ENCODE assay signal across 21 cellular contexts in genomic region chr6:20415304-20416062, GRCh38. TPM values are rescaled to one million over a fixed set of nuclear protein-coding genes. Genes with fewer than 3 reads are reported as not detected.
A peak's percentile ranks its signal among the peaks of the same experiment; 100 is the strongest.
DNase-seq lines count a peak whose midpoint lies in the region; ATAC-seq and TF ChIP-seq lines count a peak whose summit lies in the region.
"Had no signal": no experiment of that assay in that cellular context is flagged by ENCODE, and none has a peak within 500 bp of the region (broad histone marks: within the 10 kb centered on the region; RNA-seq: fewer than 3 reads in every experiment).

No MANE protein-coding gene starts in this region.

- no peak overlapping the region for H3K4me3 Mint-ChIP-seq in activated CD8-positive, alpha-beta memory T cell treated with anti-CD3 and anti-CD28 coated beads, Interleukin-2, amount 10 ng/mL, durations not matched to agents 7 days and 5 days
- H3K4me3 Mint-ChIP-seq in stimulated activated naive B cell treated with anti-CD40 and anti-IgM and Interleukin-4, amounts not matched to agents 10 μg/mL and 1 μg/mL and 100 μg/mL, for 72 hours, result no peak overlapping the region
- H3K4me3 Mint-ChIP-seq: activated CD4-positive, alpha-beta T cell treated with anti-CD3 and anti-CD28 coated beads, Interleukin-2, amount 10 ng/mL, durations not matched to agents 7 days and 5 days had no signal

- no peak overlapping the region for H2BK5ac ChIP-seq in mesendoderm (ENCODE audit: low read length)

- no peak for TF ChIP-seq CTCF in VCaP (conservative IDR thresholded peaks at IDR 0.05)

- H3K27me3 ChIP-seq in mesendoderm (ENCODE audit: insufficient read depth, low read length, poor library complexity), result no peaks in the 10 kb centered on the region
- H3K27me3 ChIP-seq: SJCRH30 had no signal

- H3K4me1 ChIP-seq in mesendoderm (ENCODE audit: control insufficient read depth, low read depth, low read length), result peaks cover 27% of the 10 kb centered on the region
- H3K4me1 ChIP-seq: SJCRH30 had no signal

- no peak overlapping the region for H3K56ac ChIP-seq in mesendoderm (ENCODE audit: low read length)

- CTCF ChIA-PET in activated CD8-positive, alpha-beta memory T cell treated with anti-CD3 and anti-CD28 coated beads, Interleukin-2, amount 10 ng/mL, durations not matched to agents 7 days and 5 days (lab: Charles Lee), result no interaction called here

- no peak for DNase-seq in activated CD8-positive, alpha-beta memory T cell treated with anti-CD3 and anti-CD28 coated beads, Interleukin-2, amount 10 ng/mL, durations not matched to agents 7 days and 5 days
- DNase-seq in activated CD8-positive, alpha-beta memory T cell treated with anti-CD3 and anti-CD28 coated beads for 24 hours, result no peak
- peak; percentile 67 for DNase-seq in mesendoderm
- no peak for DNase-seq in stimulated activated naive B cell treated with anti-CD40 and anti-IgM and Interleukin-4, amounts not matched to agents 10 μg/mL and 1 μg/mL and 100 μg/mL, for 72 hours
- DNase-seq in mesenteric fat pad (ENCODE audit: low spot score), result no peak
- DNase-seq: 8988T; activated CD4-positive, alpha-beta T cell treated with anti-CD3 and anti-CD28 coated beads, Interleukin-2, amount 10 ng/mL, durations not matched to agents 7 days and 5 days; activated naive CD4-positive, alpha-beta T cell; AML-193; central memory CD4-positive, alpha-beta T cell; erythroblast; kidney; NCI-H1694; SJCRH30; stimulated activated CD4-positive, alpha-beta T cell treated with anti-CD3 and anti-CD28 coated beads, Interleukin-2, amount 100 ng/mL, for 48 hours; T-helper 1 cell had no signal

- H3K27ac Mint-ChIP-seq in activated CD8-positive, alpha-beta memory T cell treated with anti-CD3 and anti-CD28 coated beads, Interleukin-2, amount 10 ng/mL, durations not matched to agents 7 days and 5 days, result peak overlapping the region; percentile 13
- peak overlapping the region; percentile 20 for H3K27ac Mint-ChIP-seq in stimulated activated naive B cell treated with anti-CD40 and anti-IgM and Interleukin-4, amounts not matched to agents 10 μg/mL and 1 μg/mL and 100 μg/mL, for 72 hours
- H3K27ac Mint-ChIP-seq: activated CD4-positive, alpha-beta T cell treated with anti-CD3 and anti-CD28 coated beads, Interleukin-2, amount 10 ng/mL, durations not matched to agents 7 days and 5 days had no signal

- peaks cover 63% of the 10 kb centered on the region for H3K4me1 Mint-ChIP-seq in activated CD8-positive, alpha-beta memory T cell treated with anti-CD3 and anti-CD28 coated beads, Interleukin-2, amount 10 ng/mL, durations not matched to agents 7 days and 5 days
- peaks cover 33 to 68% of the 10 kb centered on the region in 2 donors for H3K4me1 Mint-ChIP-seq in stimulated activated naive B cell treated with anti-CD40 and anti-IgM and Interleukin-4, amounts not matched to agents 10 μg/mL and 1 μg/mL and 100 μg/mL, for 72 hours

- peaks cover 26% of the 10 kb centered on the region for H3K79me1 ChIP-seq in mesendoderm (ENCODE audit: low read length)

- peak overlapping the region; percentile 82 for H3K27ac ChIP-seq in VCaP
- no peak overlapping the region for H3K27ac ChIP-seq in mesendoderm (ENCODE audit: low read depth, low read length)
- H3K27ac ChIP-seq: HL-60, SJCRH30, skin epidermis had no signal

- WGBS in mesendoderm (ENCODE audit: extremely low coverage, insufficient coverage, low lambda C conversion rate), result no CpG with 5 or more reads among the region's 9 CpGs

- no peak overlapping the region for H2AK5ac ChIP-seq in mesendoderm (ENCODE audit: low read length)

- no peak overlapping the region for H3K4me2 ChIP-seq in mesendoderm (ENCODE audit: low read length)

- no peaks in the 10 kb centered on the region for H3K36me3 ChIP-seq in mesendoderm (ENCODE audit: control insufficient read depth, insufficient read depth, low read length)
- H3K36me3 ChIP-seq: SJCRH30 had no signal

- H3K4me3 ChIP-seq in mesendoderm (ENCODE audit: low read length), result no peak overlapping the region
- H3K4me3 ChIP-seq: SJCRH30, skin epidermis had no signal

- H3K79me2 ChIP-seq in mesendoderm (ENCODE audit: control insufficient read depth, insufficient read depth, low read length), result peaks cover 92% of the 10 kb centered on the region

- no peak overlapping the region for H3K4ac ChIP-seq in mesendoderm (ENCODE audit: low read depth, low read length)

- H3K9ac ChIP-seq in mesendoderm (ENCODE audit: low read length), result no peak overlapping the region

- peaks cover 26% of the 10 kb centered on the region for H3K36me3 Mint-ChIP-seq in activated CD8-positive, alpha-beta memory T cell treated with anti-CD3 and anti-CD28 coated beads, Interleukin-2, amount 10 ng/mL, durations not matched to agents 7 days and 5 days
- peaks cover 30 to 34% of the 10 kb centered on the region in 2 donors for H3K36me3 Mint-ChIP-seq in stimulated activated naive B cell treated with anti-CD40 and anti-IgM and Interleukin-4, amounts not matched to agents 10 μg/mL and 1 μg/mL and 100 μg/mL, for 72 hours

- H3K18ac ChIP-seq in mesendoderm (ENCODE audit: low read length), result no peak overlapping the region

- H3K23ac ChIP-seq in mesendoderm (ENCODE audit: low read length), result no peak overlapping the region

- H3K9me3 Mint-ChIP-seq in activated CD8-positive, alpha-beta memory T cell treated with anti-CD3 and anti-CD28 coated beads, Interleukin-2, amount 10 ng/mL, durations not matched to agents 7 days and 5 days (ENCODE audit: low read depth), result no peaks in the 10 kb centered on the region
- H3K9me3 Mint-ChIP-seq in stimulated activated naive B cell treated with anti-CD40 and anti-IgM and Interleukin-4, amounts not matched to agents 10 μg/mL and 1 μg/mL and 100 μg/mL, for 72 hours, result no peaks in the 10 kb centered on the region
- H3K9me3 Mint-ChIP-seq: activated CD4-positive, alpha-beta T cell treated with anti-CD3 and anti-CD28 coated beads, Interleukin-2, amount 10 ng/mL, durations not matched to agents 7 days and 5 days had no signal

- no peak overlapping the region for H4K5ac ChIP-seq in mesendoderm (ENCODE audit: low read length)

- H2BK15ac ChIP-seq in mesendoderm (replicated peaks; ENCODE audit: low read depth), result no peak overlapping the region

- H3K27me3 Mint-ChIP-seq in activated CD8-positive, alpha-beta memory T cell treated with anti-CD3 and anti-CD28 coated beads, Interleukin-2, amount 10 ng/mL, durations not matched to agents 7 days and 5 days, result no peaks in the 10 kb centered on the region
- no peaks in the 10 kb centered on the region for H3K27me3 Mint-ChIP-seq in stimulated activated naive B cell treated with anti-CD40 and anti-IgM and Interleukin-4, amounts not matched to agents 10 μg/mL and 1 μg/mL and 100 μg/mL, for 72 hours
- H3K27me3 Mint-ChIP-seq: activated CD4-positive, alpha-beta T cell treated with anti-CD3 and anti-CD28 coated beads, Interleukin-2, amount 10 ng/mL, durations not matched to agents 7 days and 5 days had no signal

- no peak overlapping the region for H2BK120ac ChIP-seq in mesendoderm (ENCODE audit: low read depth, low read length)

- H4K8ac ChIP-seq in mesendoderm (ENCODE audit: low read depth, low read length), result no peak overlapping the region

- ATAC-seq in activated CD8-positive, alpha-beta memory T cell treated with anti-CD3 and anti-CD28 coated beads, Interleukin-2, amount 10 ng/mL, durations not matched to agents 7 days and 5 days, result no peak
- no peak for ATAC-seq in stimulated activated naive B cell treated with anti-CD40 and anti-IgM and Interleukin-4, amounts not matched to agents 10 μg/mL and 1 μg/mL and 100 μg/mL, for 72 hours (replicated peaks)
- ATAC-seq in HG02884 (IDR thresholded peaks at IDR 0.05; ENCODE audit: unreplicated experiment) (no peak), GM18511 (IDR thresholded peaks at IDR 0.05; ENCODE audit: unreplicated experiment) (no peak)

RNA-seq across cellular contexts. Expression of gene E2F3, which starts 13.8 kb away (rescaled TPM):
- total RNA-seq in activated CD8-positive, alpha-beta memory T cell treated with anti-CD3 and anti-CD28 coated beads, Interleukin-2, amount 10 ng/mL, durations not matched to agents 7 days and 5 days, result 10 to 100 TPM; 29.0 to 31.1 TPM
- polyA plus RNA-seq in mesendoderm (2013, experiment 1 of 2), result 34.9 TPM
- 33.1 TPM for polyA plus RNA-seq in mesendoderm (2013, experiment 2 of 2)
- total RNA-seq in mesenteric fat pad, result 15.6 TPM
